Comparison of ENCODE assay signal across 21 cellular contexts in the genomic region with DNA sequence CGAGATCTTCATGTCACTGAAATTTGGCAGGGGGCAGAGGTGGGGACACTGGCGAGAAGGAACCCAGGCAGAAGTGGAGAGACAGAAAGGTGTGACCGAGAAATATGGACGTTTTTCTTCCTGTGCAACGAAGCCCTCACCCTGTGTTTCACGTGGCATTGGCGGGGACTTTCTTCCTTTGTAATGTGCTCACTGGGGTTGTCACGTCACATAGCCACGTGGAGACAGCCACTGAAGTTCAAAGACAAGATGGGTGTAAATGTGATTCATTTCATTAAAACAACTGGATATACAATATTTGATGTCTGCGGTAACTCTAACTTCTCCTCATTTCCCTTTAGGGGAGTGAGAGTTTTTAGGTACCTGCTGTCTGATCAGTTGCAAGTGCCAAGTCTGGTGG.
"Had no signal": no experiment of that assay in that cellular context is flagged by ENCODE, and none has a peak within 500 bp of the region (broad histone marks: within the 10 kb centered on the region; RNA-seq: fewer than 3 reads in every experiment).

No MANE protein-coding gene starts in this region.

- H3K4me3 ChIP-seq: ascending aorta, esophagus squamous epithelium, heart right ventricle, mucosa of descending colon, right atrium auricular region, thoracic aorta, upper lobe of right lung had no signal

- H3K27me3 ChIP-seq: ascending aorta, right atrium auricular region, upper lobe of right lung had no signal

- H3K4me1 ChIP-seq: ascending aorta, heart right ventricle, right atrium auricular region, upper lobe of right lung had no signal

- H3K9me3 Mint-ChIP-seq: naive B cell, neural crest cell had no signal

- H3K27ac ChIP-seq: ascending aorta, esophagus squamous epithelium, heart right ventricle, right atrium auricular region, thoracic aorta, upper lobe of right lung, WERI-Rb-1 had no signal

- H3K4me3 Mint-ChIP-seq: immature natural killer cell, naive B cell, neural crest cell had no signal

- H3K27ac Mint-ChIP-seq: immature natural killer cell, naive B cell, progenitor cell of endocrine pancreas had no signal

- H3K4me1 Mint-ChIP-seq: immature natural killer cell, naive B cell had no signal

- ATAC-seq: left ventricle myocardium superior, mucosa of descending colon, upper lobe of right lung had no signal

- H3K9me3 ChIP-seq: ascending aorta, esophagus squamous epithelium, heart right ventricle, mucosa of descending colon, right atrium auricular region, thoracic aorta, upper lobe of right lung had no signal

- H3K36me3 ChIP-seq: ascending aorta, esophagus squamous epithelium, heart right ventricle, right atrium auricular region, thoracic aorta, upper lobe of right lung, WERI-Rb-1 had no signal

- DNase-seq: activated CD4-positive, alpha-beta T cell treated with anti-CD3 and anti-CD28 coated beads for 1 hour; activated naive CD4-positive, alpha-beta T cell; cortex of kidney; effector CD8-positive, alpha-beta T cell; esophagus squamous epithelium; heart right ventricle; immature natural killer cell; kidney glomerular epithelial cell; left ventricle myocardium superior; mesenchymal stem cell; mucosa of descending colon; naive B cell; stimulated activated CD4-positive, alpha-beta T cell treated with anti-CD3 and anti-CD28 coated beads, Interleukin-2, amount 100 ng/mL, for 48 hours; SW 1271; upper lobe of right lung; WERI-Rb-1 had no signal

- H3K36me3 Mint-ChIP-seq: immature natural killer cell, naive B cell had no signal
